12 cellular contexts compared by ENCODE assay signal in the genomic region with DNA sequence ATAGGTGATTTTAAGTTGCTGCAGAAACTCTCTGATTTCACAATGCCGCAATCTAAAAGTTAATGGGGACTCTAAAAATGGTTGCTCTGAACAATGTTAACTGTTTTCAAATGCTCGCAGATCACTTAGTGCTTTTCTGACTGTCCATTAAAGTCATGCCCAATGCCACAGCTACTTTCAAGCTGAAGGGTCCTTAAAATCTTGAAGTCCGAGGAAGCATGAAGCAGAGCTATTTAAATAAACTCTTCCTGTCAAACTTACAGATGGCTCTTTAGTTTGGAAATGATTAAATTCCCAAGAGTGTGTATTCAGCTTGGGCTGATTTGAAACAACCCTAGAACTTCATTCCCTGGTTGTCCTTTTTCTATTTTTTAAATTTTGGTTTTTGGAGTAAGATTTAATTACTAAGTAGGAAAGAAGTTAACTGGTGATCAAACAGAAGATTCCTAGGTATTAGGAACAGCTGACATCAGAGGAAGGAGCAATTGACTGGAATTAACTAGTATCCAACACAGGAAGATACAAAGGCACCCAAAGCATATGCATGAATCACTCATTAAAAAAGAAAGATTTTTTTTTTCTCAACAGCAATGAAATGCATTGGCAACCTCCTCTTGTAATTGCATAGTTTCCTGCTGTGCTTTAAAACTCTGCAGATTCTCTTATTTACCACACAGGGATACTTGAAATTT.
DNase-seq lines count a peak whose midpoint lies in the region; ATAC-seq and TF ChIP-seq lines count a peak whose summit lies in the region.
"Had no signal": no experiment of that assay in that cellular context is flagged by ENCODE, and none has a peak within 500 bp of the region (broad histone marks: within the 10 kb centered on the region; RNA-seq: fewer than 3 reads in every experiment).

No MANE protein-coding gene starts in this region.

- H3K4me3 ChIP-seq in cardiac muscle cell (no peak overlapping the region), SK-N-MC (peak overlapping the region; percentile 55), smooth muscle cell (no peak overlapping the region)

- H3K4me1 ChIP-seq in cardiac muscle cell (ENCODE audit: low read depth) (peaks cover 24% of the 10 kb centered on the region), smooth muscle cell (ENCODE audit: low read depth) (peaks cover 7% of the 10 kb centered on the region)

- H3K27ac ChIP-seq in cardiac muscle cell (peak overlapping the region; percentile 44), SK-N-MC (peak overlapping the region; percentile 68), smooth muscle cell (ENCODE audit: low read depth) (peak overlapping the region; percentile 84)

- DNase-seq in cardiac muscle cell (ENCODE audit: low read depth in 1 of 2, low spot score in 1 of 2) (peak; percentile 21 to 43), Right ventricle myocardium superior (no peak), SK-N-MC (ENCODE audit: low read depth, low spot score) (no peak), fibroblast of gingiva (ENCODE audit: low read depth) (peak; percentile 58), smooth muscle cell (lab: John Stamatoyannopoulos, UW; ENCODE audit: unreplicated experiment) (no peak), hypothalamus (lab: John Stamatoyannopoulos, UW) (no peak), NCI-H1930 (lab: John Stamatoyannopoulos, UW) (no peak)
- DNase-seq: activated CD4-positive, alpha-beta memory T cell treated with anti-CD3 and anti-CD28 coated beads, Interleukin-2, amount 10 ng/mL, durations not matched to agents 7 days and 5 days; activated T-cell treated with anti-CD3 and anti-CD28 coated beads, Interleukin-2, amount 50 U/mL, for 48 hours; kidney; posterior cingulate gyrus had no signal

- H3K4me2 ChIP-seq in smooth muscle cell = peak overlapping the region; percentile 50

- no peaks in the 10 kb centered on the region for H3K27me3 ChIP-seq in cardiac muscle cell
- no peaks in the 10 kb centered on the region for H3K27me3 ChIP-seq in smooth muscle cell (ENCODE audit: low read depth)

- peaks cover 7% of the 10 kb centered on the region for H3F3A ChIP-seq in smooth muscle cell (ENCODE audit: low read depth)

- H3K79me2 ChIP-seq in smooth muscle cell (ENCODE audit: low read depth) = peaks cover 24% of the 10 kb centered on the region

- H3K36me3 ChIP-seq in cardiac muscle cell = peaks cover 23% of the 10 kb centered on the region
- no peaks in the 10 kb centered on the region for H3K36me3 ChIP-seq in SK-N-MC (ENCODE audit: insufficient read depth, low read length)
- H3K36me3 ChIP-seq in smooth muscle cell (ENCODE audit: low read depth) = no peaks in the 10 kb centered on the region

- TF ChIP-seq CTCF in cardiac muscle cell (IDR thresholded peaks at IDR 0.05; ENCODE audit: low read depth, low read length) = no peak
- TF ChIP-seq CTCF in smooth muscle cell (IDR thresholded peaks at IDR 0.05; ENCODE audit: borderline replicate concordance, insufficient read depth, poor library complexity, severe bottlenecking) = no peak

- intact Hi-C loops in Right ventricle myocardium superior (cut with DNase I) = no loop called here

- H2AFZ ChIP-seq in smooth muscle cell (ENCODE audit: low read depth) = no peak overlapping the region

- no peak for ATAC-seq in Right ventricle myocardium superior (ENCODE audit: poor library complexity)
- no peak for ATAC-seq in GM19328 (IDR thresholded peaks at IDR 0.05; ENCODE audit: unreplicated experiment)

- no peaks in the 10 kb centered on the region for H4K20me1 ChIP-seq in smooth muscle cell (ENCODE audit: low read depth)

- WGBS in smooth muscle cell (ENCODE audit: low lambda C conversion rate) = 51% methylated on average over 3 of the region's 3 CpGs

- H3K9ac ChIP-seq in SK-N-MC (ENCODE audit: insufficient read length) (no peak overlapping the region), smooth muscle cell (ENCODE audit: low read depth) (peak overlapping the region; percentile 40)

- H3K9me3 ChIP-seq in cardiac muscle cell (ENCODE audit: low read depth) = no peaks in the 10 kb centered on the region
- H3K9me3 ChIP-seq in SK-N-MC (ENCODE audit: low read depth, low read length) = no peaks in the 10 kb centered on the region
- H3K9me3 ChIP-seq in smooth muscle cell (replicated peaks; ENCODE audit: low read depth) = no peaks in the 10 kb centered on the region

Comparison
In these comparisons a context has a peak if more than half of its experiments do, and no peak if none do; other contexts are left out.
1. DNase-seq: peak in cardiac muscle cell (2 of 2) and fibroblast of gingiva (single experiment); none in Right ventricle myocardium superior (single experiment), SK-N-MC (single experiment), smooth muscle cell (single experiment), hypothalamus (0 of 51) and NCI-H1930 (0 of 2).
2. Peak in every context shown above with its lines, with median percentiles within 50 percentile points of each other: H3K27ac ChIP-seq.